ENCODE assay signal across 24 cellular contexts in the genomic region with DNA sequence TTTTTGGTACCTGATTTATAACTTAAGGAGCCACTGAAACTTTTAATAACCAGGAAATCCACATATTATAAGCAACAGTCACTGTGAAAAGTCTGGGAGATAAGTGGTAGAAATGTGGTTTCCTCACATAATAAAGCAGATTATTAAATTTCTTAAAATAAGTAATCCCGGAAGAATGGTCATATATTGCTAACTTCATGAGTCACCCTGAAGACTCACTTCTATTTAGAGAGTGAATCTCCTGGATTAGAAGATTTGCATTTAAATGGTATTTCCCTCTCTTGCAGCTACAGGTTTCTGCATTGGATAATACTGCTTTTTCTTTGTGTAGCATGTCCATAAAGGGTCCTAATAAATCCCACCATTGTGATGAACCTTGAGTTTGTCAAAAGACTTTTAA.
DNase-seq lines count a peak whose midpoint lies in the region; ATAC-seq and TF ChIP-seq lines count a peak whose summit lies in the region.
"Had no signal": no experiment of that assay in that cellular context is flagged by ENCODE, and none has a peak within 500 bp of the region (broad histone marks: within the 10 kb centered on the region; RNA-seq: fewer than 3 reads in every experiment).

No MANE protein-coding gene starts in this region.

- no peaks in the 10 kb centered on the region for H3K9me2 ChIP-seq in PC-3 (replicated peaks; ENCODE audit: low read length)

- no peak overlapping the region for H4K91ac ChIP-seq in mesenchymal stem cell (ENCODE audit: low read length)

- DNase-seq in A673 (ENCODE audit: low spot score) (peak; percentile 92), PC-3 (peak; percentile 2), choroid plexus epithelial cell (ENCODE audit: low read depth) (peak; percentile 0), mesenchymal stem cell (peak; percentile 27), DMS114 treated with DMSO at 0.1 percent for 48 hours (lab: John Stamatoyannopoulos, UW; ENCODE audit: unreplicated experiment) (no peak), WERI-Rb-1 (no peak)
- no peak for DNase-seq in activated CD8-positive, alpha-beta memory T cell treated with anti-CD3 and anti-CD28 coated beads, Interleukin-2, amount 50 U/mL, for 48 hours
- DNase-seq in activated CD4-positive, alpha-beta T cell treated with anti-CD3 and anti-CD28 coated beads for 36 hours, result no peak
- DNase-seq: 8988T; BE2C; DMS79; H9; HFFc6; KG1; NCI-H1092; NCI-H1436 treated with DMSO at 0.1 percent for 48 hours; NCI-H1930; NCI-H510A treated with DMSO at 0.1 percent for 48 hours; NCI-H774; NK-92 treated with Interleukin-12 subunit alpha and Interleukin-12 subunit beta, amount 100 ng/mL, for 24 hours; SW 1271 had no signal

- no peaks in the 10 kb centered on the region for H3K4me1 Mint-ChIP-seq in activated CD4-positive, alpha-beta T cell treated with anti-CD3 and anti-CD28 coated beads for 36 hours

- H3K4ac ChIP-seq in mesenchymal stem cell (ENCODE audit: low read depth in 1 of 2, low read length in 2 of 2), result no peak overlapping the region

- H3K27me3 ChIP-seq in A673 (replicated peaks; ENCODE audit: insufficient read depth, low read depth, low read length, poor library complexity) (no peaks in the 10 kb centered on the region), PC-3 (ENCODE audit: low read length) (no peaks in the 10 kb centered on the region), mesenchymal stem cell (ENCODE audit: control insufficient read depth in 1 of 2, insufficient read depth in 1 of 2, low read length in 2 of 2) (no peaks in the 10 kb centered on the region), WERI-Rb-1 (ENCODE audit: insufficient read depth, low read depth, severe bottlenecking) (no peaks in the 10 kb centered on the region)
- H3K27me3 ChIP-seq: BE2C, SJSA1 had no signal

- no peak overlapping the region for H2BK15ac ChIP-seq in mesenchymal stem cell (ENCODE audit: low read depth, poor library complexity, severe bottlenecking)

- H3K4me3 ChIP-seq in A673 (ENCODE audit: low read depth, low read length, poor library complexity, severe bottlenecking) (no peak overlapping the region), PC-3 (ENCODE audit: low read length) (no peak overlapping the region), choroid plexus epithelial cell (ENCODE audit: low read depth, low read length) (no peak overlapping the region), mesenchymal stem cell (ENCODE audit: insufficient read depth in 1 of 2, low read depth in 1 of 2, low read length in 2 of 2) (no peak overlapping the region), WERI-Rb-1 (ENCODE audit: low read depth, low read length) (no peak overlapping the region)
- H3K4me3 ChIP-seq: SJSA1 had no signal

- H3K9me3 ChIP-seq in A673 (ENCODE audit: low read depth, low read length, poor library complexity, severe bottlenecking), result no peaks in the 10 kb centered on the region
- H3K9me3 ChIP-seq in PC-3 (ENCODE audit: low read length), result no peaks in the 10 kb centered on the region
- no peaks in the 10 kb centered on the region for H3K9me3 ChIP-seq in mesenchymal stem cell (ENCODE audit: control insufficient read depth, low read length)
- H3K9me3 ChIP-seq in WERI-Rb-1 (ENCODE audit: severe bottlenecking), result no peaks in the 10 kb centered on the region
- H3K9me3 ChIP-seq: BE2C had no signal

- no peak overlapping the region for H2BK5ac ChIP-seq in mesenchymal stem cell (ENCODE audit: low read depth, low read length, poor library complexity, severe bottlenecking)

- BruUV-seq in A673 (replicated peaks; lab: Mats Ljungman, UMichigan) (no TSS peak), PC-3 (replicated peaks; lab: Mats Ljungman, UMichigan) (no TSS peak)

- no peak overlapping the region for H3K27ac Mint-ChIP-seq in activated CD4-positive, alpha-beta T cell treated with anti-CD3 and anti-CD28 coated beads for 36 hours
- H3K27ac Mint-ChIP-seq: HFFc6 had no signal

- H3K4me2 ChIP-seq in PC-3 (ENCODE audit: low read length) (no peak overlapping the region), mesenchymal stem cell (ENCODE audit: low read length, poor library complexity, severe bottlenecking) (no peak overlapping the region)

- H3K79me1 ChIP-seq in mesenchymal stem cell (replicated peaks; ENCODE audit: low read length, poor library complexity, severe bottlenecking), result no peaks in the 10 kb centered on the region

- no peak overlapping the region for H4K8ac ChIP-seq in mesenchymal stem cell (ENCODE audit: low read length)

- H3K23ac ChIP-seq in mesenchymal stem cell (ENCODE audit: low read length in 2 of 2), result no peak overlapping the region

- no peaks in the 10 kb centered on the region for H4K20me1 ChIP-seq in PC-3 (ENCODE audit: low read length)

- H3F3A ChIP-seq in PC-3 (ENCODE audit: low read length, unreplicated experiment), result no peaks in the 10 kb centered on the region

- intact Hi-C loops in A673 (cut with micrococcal nuclease; ENCODE audit: unreplicated experiment), result no loop called here
- intact Hi-C loops in PC-3 (cut with micrococcal nuclease), result no loop called here
- intact Hi-C loops in activated CD4-positive, alpha-beta T cell treated with anti-CD3 and anti-CD28 coated beads for 36 hours (cut with DNase I, micrococcal nuclease), result no loop called here

- CTCF ChIA-PET in A673 (lab: Charles Lee) (no interaction called here), PC-3 (lab: Charles Lee) (no interaction called here)
- CTCF ChIA-PET in activated CD4-positive, alpha-beta T cell treated with anti-CD3 and anti-CD28 coated beads for 36 hours (lab: Charles Lee), result no interaction called here

- no peak overlapping the region for H2BK12ac ChIP-seq in mesenchymal stem cell (ENCODE audit: low read length in 2 of 2)

- POLR2A ChIA-PET in A673 (lab: Charles Lee; ENCODE audit: low non-redundant PET), result interaction anchor here (0.5 kb wide), 1 partner anchor 432 kb away, joined by 8 read pairs; no protein-coding TSS in a partner anchor
- POLR2A ChIA-PET in PC-3 (lab: Charles Lee; ENCODE audit: unreplicated experiment), result no interaction called here
- POLR2A ChIA-PET in activated CD4-positive, alpha-beta T cell treated with anti-CD3 and anti-CD28 coated beads for 36 hours (lab: Charles Lee), result no interaction called here

- H3K36me3 ChIP-seq in A673 (ENCODE audit: insufficient read depth, low read length, poor library complexity, severe bottlenecking) (no peaks in the 10 kb centered on the region), PC-3 (ENCODE audit: low read depth, low read length) (no peaks in the 10 kb centered on the region), mesenchymal stem cell (ENCODE audit: control insufficient read depth in 1 of 2, insufficient read depth in 2 of 2, low read depth in 1 of 2, low read length in 2 of 2) (no peaks in the 10 kb centered on the region), WERI-Rb-1 (no peaks in the 10 kb centered on the region)
- H3K36me3 ChIP-seq: BE2C, SJSA1 had no signal

- H3K9ac ChIP-seq in PC-3 (ENCODE audit: low read length) (no peak overlapping the region), mesenchymal stem cell (ENCODE audit: low read length) (no peak overlapping the region)

- no peak for ATAC-seq in PC-3
- no peak for ATAC-seq in activated CD4-positive, alpha-beta T cell treated with anti-CD3 and anti-CD28 coated beads for 36 hours
- ATAC-seq: Panc1, Right ventricle myocardium inferior had no signal

- no peak overlapping the region for H2BK120ac ChIP-seq in mesenchymal stem cell (ENCODE audit: low read depth, low read length)

- no CpG with 5 or more reads among the region's 1 CpG for WGBS in mesenchymal stem cell

- H3K27me3 Mint-ChIP-seq in activated CD4-positive, alpha-beta T cell treated with anti-CD3 and anti-CD28 coated beads for 36 hours, result no peaks in the 10 kb centered on the region

- no peak overlapping the region for H3K4me3 Mint-ChIP-seq in activated CD4-positive, alpha-beta T cell treated with anti-CD3 and anti-CD28 coated beads for 36 hours
- H3K4me3 Mint-ChIP-seq: H9, HFFc6 had no signal

- no peak overlapping the region for H2AK5ac ChIP-seq in mesenchymal stem cell (ENCODE audit: low read length, severe bottlenecking)

- H3K14ac ChIP-seq in mesenchymal stem cell (ENCODE audit: low read length in 2 of 2), result no peak overlapping the region

- H3K4me1 ChIP-seq in A673 (ENCODE audit: insufficient read depth, low read length, poor library complexity, severe bottlenecking), result peaks cover 24% of the 10 kb centered on the region
- no peaks in the 10 kb centered on the region for H3K4me1 ChIP-seq in PC-3 (ENCODE audit: insufficient read depth, low read length)
- no peaks in the 10 kb centered on the region for H3K4me1 ChIP-seq in mesenchymal stem cell (ENCODE audit: control insufficient read depth, insufficient read depth, low read depth, low read length)
- H3K4me1 ChIP-seq: BE2C, SJSA1 had no signal

- peak overlapping the region; percentile 53 for H3K27ac ChIP-seq in A673 (ENCODE audit: low read depth, low read length, poor library complexity, severe bottlenecking)
- no peak overlapping the region for H3K27ac ChIP-seq in PC-3 (ENCODE audit: low read length)
- H3K27ac ChIP-seq in mesenchymal stem cell (ENCODE audit: low read length, poor library complexity, severe bottlenecking), result no peak overlapping the region
- H3K27ac ChIP-seq in WERI-Rb-1, result no peak overlapping the region
- H3K27ac ChIP-seq: SJSA1 had no signal

- no peak overlapping the region for H3K18ac ChIP-seq in mesenchymal stem cell (ENCODE audit: low read depth in 1 of 2, low read length in 2 of 2)

- H2AFZ ChIP-seq in PC-3 (ENCODE audit: low read length), result no peak overlapping the region
- no peak overlapping the region for H2AFZ ChIP-seq in mesenchymal stem cell (ENCODE audit: low read depth, low read length)

- peaks cover 3% of the 10 kb centered on the region for H3K9me3 Mint-ChIP-seq in activated CD4-positive, alpha-beta T cell treated with anti-CD3 and anti-CD28 coated beads for 36 hours (ENCODE audit: low read depth)

- TF ChIP-seq CTCF in A673 (conservative IDR thresholded peaks at IDR 0.05; ENCODE audit: low read depth, low read length), result no peak
- TF ChIP-seq CTCF in PC-3 (conservative IDR thresholded peaks at IDR 0.05; ENCODE audit: low read depth, low read length), result no peak
- no peak for TF ChIP-seq CTCF in choroid plexus epithelial cell (conservative IDR thresholded peaks at IDR 0.05; ENCODE audit: low read depth, low read length)
- no peak for TF ChIP-seq CTCF in WERI-Rb-1 (IDR thresholded peaks at IDR 0.05; ENCODE audit: low read depth, low read length)

- no peaks in the 10 kb centered on the region for H3K36me3 Mint-ChIP-seq in activated CD4-positive, alpha-beta T cell treated with anti-CD3 and anti-CD28 coated beads for 36 hours (ENCODE audit: low read depth)

- H3K79me2 ChIP-seq in PC-3 (ENCODE audit: low read length), result no peaks in the 10 kb centered on the region

Comparison
In these comparisons a context has a peak if more than half of its experiments do, and no peak if none do; other contexts are left out.
1. DNase-seq: peak in A673 (single experiment), PC-3 (single experiment), choroid plexus epithelial cell (single experiment) and mesenchymal stem cell (single experiment); none in activated CD8-positive, alpha-beta memory T cell treated with anti-CD3 and anti-CD28 coated beads, Interleukin-2, amount 50 U/mL, for 48 hours (single experiment), activated CD4-positive, alpha-beta T cell treated with anti-CD3 and anti-CD28 coated beads for 36 hours (single experiment), DMS114 treated with DMSO at 0.1 percent for 48 hours (single experiment) and WERI-Rb-1 (single experiment).